33 cellular contexts compared by ENCODE assay signal in the genomic region with DNA sequence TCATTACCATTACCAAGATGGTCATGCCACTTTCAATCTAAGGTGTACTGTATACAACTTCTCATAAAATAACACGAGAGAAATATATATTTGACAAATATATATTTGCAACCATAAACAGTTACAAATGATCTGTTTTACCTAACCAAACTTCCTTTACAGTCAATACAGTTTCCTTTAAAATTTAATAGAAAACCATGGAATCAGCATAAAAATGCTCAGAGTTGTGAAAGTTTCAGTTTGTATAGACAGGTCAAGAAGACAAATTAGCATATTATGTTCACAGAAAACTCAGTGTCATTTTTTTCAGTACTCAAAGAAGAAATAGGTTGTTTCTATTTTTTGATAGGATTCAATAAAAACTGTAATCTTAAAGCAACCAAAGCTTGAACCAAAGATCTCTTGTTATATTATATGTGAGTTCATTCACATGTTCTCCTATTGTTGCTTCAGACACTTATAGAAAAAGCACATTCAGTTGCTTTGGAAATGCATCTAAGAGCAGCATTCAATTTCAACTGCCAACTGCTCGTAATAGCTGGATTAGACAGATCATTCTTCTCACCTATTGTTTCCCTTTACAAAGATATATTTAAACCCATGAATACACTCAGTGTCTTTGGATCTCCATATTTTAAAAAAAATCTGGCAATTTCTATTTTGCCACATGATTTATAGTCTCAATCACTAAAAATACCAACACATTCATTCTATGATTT. TPM values are rescaled to one million over a fixed set of nuclear protein-coding genes. Genes with fewer than 3 reads are reported as not detected.
DNase-seq lines count a peak whose midpoint lies in the region; ATAC-seq, FAIRE-seq and TF ChIP-seq lines count a peak whose summit lies in the region.
"Had no signal": no experiment of that assay in that cellular context is flagged by ENCODE, and none has a peak within 500 bp of the region (broad histone marks: within the 10 kb centered on the region; RNA-seq: fewer than 3 reads in every experiment).

No MANE protein-coding gene starts in this region.

- FAIRE-seq in keratinocyte (lab: Jason Lieb, UNC), result peak; percentile 5
- FAIRE-seq: H54, kidney had no signal

- H2AFZ ChIP-seq in keratinocyte (ENCODE audit: control insufficient read depth, low read length), result no peak overlapping the region
- H2AFZ ChIP-seq: parathyroid adenoma had no signal

- H3K27ac ChIP-seq in HEK293 (ENCODE audit: extremely low read depth, low read depth, low read length) (no peak overlapping the region), keratinocyte (ENCODE audit: control insufficient read depth, insufficient read depth, low read length) (no peak overlapping the region)
- H3K27ac ChIP-seq: parathyroid adenoma, SK-N-MC, testis had no signal

- TF ChIP-seq CTCF in HEK293 (tag by site-specific recombination; IDR thresholded peaks at IDR 0.05), result no peak
- TF ChIP-seq CTCF in keratinocyte (optimal IDR thresholded peaks at IDR 0.05 in 1 of 3, IDR thresholded peaks at IDR 0.05 in 1 of 3, conservative IDR thresholded peaks at IDR 0.05 in 1 of 3; ENCODE audit: extremely low read depth in 1 of 3, insufficient read depth in 2 of 3, low read length in 3 of 3), result no peak

- CTCF ChIA-PET in HEK293 (lab: Yijun Ruan, JAX), result no interaction called here

- H3K4me2 ChIP-seq in keratinocyte (ENCODE audit: control insufficient read depth, extremely low read depth, insufficient read depth, low read depth, low read length), result no peak overlapping the region

- H3K27me3 ChIP-seq in keratinocyte (ENCODE audit: control insufficient read depth, extremely low read depth, insufficient read depth, low read length), result no peaks in the 10 kb centered on the region
- H3K27me3 ChIP-seq: BE2C, testis had no signal

- H3K79me2 ChIP-seq in keratinocyte (ENCODE audit: control insufficient read depth, insufficient read depth, low read length), result peaks cover 61% of the 10 kb centered on the region

- H3K9me3 Mint-ChIP-seq in activated T-helper 1 cell treated with anti-CD3 and anti-CD28 coated beads, Interleukin-12 subunit alpha, Interleukin-12 subunit beta, Interleukin-2, Interleukin-4 antibody, amounts not matched to agents 30 ng/mL and 10 ng/mL and 1 ng/mL, durations not matched to agents 14 hours and 24 hours and 36 hours, result no peaks in the 10 kb centered on the region
- H3K9me3 Mint-ChIP-seq: activated naive CD8-positive, alpha-beta T cell treated with anti-CD3 and anti-CD28 coated beads, Interleukin-2, amount 50 U/mL, for 24 hours; CD8-positive, alpha-beta T cell; effector memory CD8-positive, alpha-beta T cell; T-helper 1 cell treated with Interleukin-12 subunit alpha and Interleukin-12 subunit beta and Interleukin-4 antibody, amounts not matched to agents 30 μg/mL and 1 μg/mL, for 36 hours had no signal

- H3K27ac Mint-ChIP-seq in activated T-helper 1 cell treated with anti-CD3 and anti-CD28 coated beads, Interleukin-12 subunit alpha, Interleukin-12 subunit beta, Interleukin-2, Interleukin-4 antibody, amounts not matched to agents 30 ng/mL and 10 ng/mL and 1 ng/mL, durations not matched to agents 14 hours and 24 hours and 36 hours, result no peak overlapping the region
- H3K27ac Mint-ChIP-seq: activated CD8-positive, alpha-beta memory T cell treated with anti-CD3 and anti-CD28 coated beads, Interleukin-2, amount 10 ng/mL, durations not matched to agents 7 days and 5 days; activated naive CD8-positive, alpha-beta T cell treated with anti-CD3 and anti-CD28 coated beads, Interleukin-2, amount 50 U/mL, for 24 hours; CD8-positive, alpha-beta T cell; effector memory CD8-positive, alpha-beta T cell; T-helper 1 cell treated with Interleukin-12 subunit alpha and Interleukin-12 subunit beta and Interleukin-4 antibody, amounts not matched to agents 30 μg/mL and 1 μg/mL, for 36 hours had no signal

- dilution Hi-C loops in keratinocyte (cut with MboI; ENCODE audit: extremely low pct_ligation_motif_present, low sequenced_read_pairs), result loop anchor here (10.0 kb wide), 1 partner anchor 290 kb away; a partner anchor contains a TSS

- no peak overlapping the region for H3K9ac ChIP-seq in keratinocyte (ENCODE audit: control insufficient read depth, extremely low read depth, insufficient read depth, low read length)
- H3K9ac ChIP-seq: parathyroid adenoma had no signal

- no peaks in the 10 kb centered on the region for H3K27me3 Mint-ChIP-seq in activated T-helper 1 cell treated with anti-CD3 and anti-CD28 coated beads, Interleukin-12 subunit alpha, Interleukin-12 subunit beta, Interleukin-2, Interleukin-4 antibody, amounts not matched to agents 30 ng/mL and 10 ng/mL and 1 ng/mL, durations not matched to agents 14 hours and 24 hours and 36 hours (ENCODE audit: insufficient read depth)
- H3K27me3 Mint-ChIP-seq: activated CD8-positive, alpha-beta memory T cell treated with anti-CD3 and anti-CD28 coated beads, Interleukin-2, amount 10 ng/mL, durations not matched to agents 7 days and 5 days; activated naive CD8-positive, alpha-beta T cell treated with anti-CD3 and anti-CD28 coated beads, Interleukin-2, amount 50 U/mL, for 24 hours; effector memory CD8-positive, alpha-beta T cell had no signal

- ATAC-seq in HG03045 (IDR thresholded peaks at IDR 0.05; ENCODE audit: unreplicated experiment), result no peak
- no peak for ATAC-seq in HG03175 (IDR thresholded peaks at IDR 0.05; ENCODE audit: unreplicated experiment)
- ATAC-seq: activated CD8-positive, alpha-beta memory T cell treated with anti-CD3 and anti-CD28 coated beads, Interleukin-2, amount 10 ng/mL, durations not matched to agents 7 days and 5 days; activated naive CD8-positive, alpha-beta T cell treated with anti-CD3 and anti-CD28 coated beads, Interleukin-2, amount 50 U/mL, for 24 hours; CD8-positive, alpha-beta T cell; effector memory CD8-positive, alpha-beta T cell had no signal

- DNase-seq in Ammon's horn (ENCODE audit: low spot score) (peak; percentile 4), RPMI8226 (peak; percentile 5), keratinocyte (ENCODE audit: low read depth, low spot score) (no peak), SHP77 treated with DMSO at 0.1 percent for 48 hours (lab: John Stamatoyannopoulos, UW) (no peak)
- DNase-seq in activated T-helper 1 cell treated with anti-CD3 and anti-CD28 coated beads, Interleukin-12 subunit alpha, Interleukin-12 subunit beta, Interleukin-2, Interleukin-4 antibody, amounts not matched to agents 30 ng/mL and 10 ng/mL and 1 ng/mL, durations not matched to agents 14 hours and 24 hours and 36 hours (ENCODE audit: low spot score), result no peak
- DNase-seq: ACHN; activated CD4-positive, alpha-beta T cell treated with anti-CD3 and anti-CD28 coated beads, Interleukin-2, amount 50 U/mL, for 4 hours; activated CD4-positive, CD25-positive, alpha-beta regulatory T cell; activated CD8-positive, alpha-beta memory T cell treated with anti-CD3 and anti-CD28 coated beads, Interleukin-2, amount 10 ng/mL, durations not matched to agents 7 days and 5 days; activated naive CD4-positive, alpha-beta T cell; activated naive CD8-positive, alpha-beta T cell treated with anti-CD3 and anti-CD28 coated beads, Interleukin-2, amount 50 U/mL, for 24 hours; activated T-cell treated with anti-CD3 and anti-CD28 coated beads, Interleukin-2, amount 50 U/mL, for 48 hours; BE2C; CD8-positive, alpha-beta T cell; cortex of kidney; DMS 273 treated with DMSO at 0.1 percent for 48 hours; effector memory CD8-positive, alpha-beta T cell; kidney; NCI-H226; NCI-H774; small intestine; stimulated activated naive CD4-positive, alpha-beta T cell; testis had no signal

- H3K4me3 ChIP-seq in HEK293 (ENCODE audit: low read depth, low read length), result no peak overlapping the region
- no peak overlapping the region for H3K4me3 ChIP-seq in keratinocyte (ENCODE audit: control insufficient read depth in 2 of 3, extremely low read depth in 1 of 3, insufficient read depth in 2 of 3, low read depth in 1 of 3, low read length in 3 of 3)
- H3K4me3 ChIP-seq: SK-N-MC, testis had no signal

- peaks cover 28% of the 10 kb centered on the region for H3K4me1 Mint-ChIP-seq in activated T-helper 1 cell treated with anti-CD3 and anti-CD28 coated beads, Interleukin-12 subunit alpha, Interleukin-12 subunit beta, Interleukin-2, Interleukin-4 antibody, amounts not matched to agents 30 ng/mL and 10 ng/mL and 1 ng/mL, durations not matched to agents 14 hours and 24 hours and 36 hours (ENCODE audit: low read depth)

- H3K4me3 Mint-ChIP-seq in activated T-helper 1 cell treated with anti-CD3 and anti-CD28 coated beads, Interleukin-12 subunit alpha, Interleukin-12 subunit beta, Interleukin-2, Interleukin-4 antibody, amounts not matched to agents 30 ng/mL and 10 ng/mL and 1 ng/mL, durations not matched to agents 14 hours and 24 hours and 36 hours, result no peak overlapping the region
- H3K4me3 Mint-ChIP-seq: activated CD8-positive, alpha-beta memory T cell treated with anti-CD3 and anti-CD28 coated beads, Interleukin-2, amount 10 ng/mL, durations not matched to agents 7 days and 5 days; activated naive CD8-positive, alpha-beta T cell treated with anti-CD3 and anti-CD28 coated beads, Interleukin-2, amount 50 U/mL, for 24 hours; CD8-positive, alpha-beta T cell; effector memory CD8-positive, alpha-beta T cell; T-helper 1 cell treated with Interleukin-12 subunit alpha and Interleukin-12 subunit beta and Interleukin-4 antibody, amounts not matched to agents 30 μg/mL and 1 μg/mL, for 36 hours had no signal

- H3K36me3 ChIP-seq in HEK293 (ENCODE audit: control insufficient read depth in 2 of 2, insufficient read depth in 1 of 2, low read length in 2 of 2) (no peaks in the 10 kb centered on the region; a peak in 1 of 3 replicates), keratinocyte (ENCODE audit: control insufficient read depth in 2 of 2, extremely low read depth in 1 of 2, insufficient read depth in 2 of 2, low read length in 2 of 2) (no peaks in the 10 kb centered on the region)
- H3K36me3 ChIP-seq: BE2C had no signal

- intact Hi-C loops in activated T-helper 1 cell treated with anti-CD3 and anti-CD28 coated beads, Interleukin-12 subunit alpha, Interleukin-12 subunit beta, Interleukin-2, Interleukin-4 antibody, amounts not matched to agents 30 ng/mL and 10 ng/mL and 1 ng/mL, durations not matched to agents 14 hours and 24 hours and 36 hours (cut with micrococcal nuclease), result loop anchor here (2.0 kb wide), 1 partner anchor 14 kb away; no protein-coding TSS in a partner anchor

- no peaks in the 10 kb centered on the region for H3K9me3 ChIP-seq in HEK293 (ENCODE audit: control insufficient read depth, insufficient read depth, low read depth, low read length)
- no peaks in the 10 kb centered on the region for H3K9me3 ChIP-seq in keratinocyte (ENCODE audit: control insufficient read depth, low read depth, low read length)
- H3K9me3 ChIP-seq: BE2C, testis had no signal

- no peaks in the 10 kb centered on the region for H4K20me1 ChIP-seq in keratinocyte (ENCODE audit: control insufficient read depth, extremely low read depth, insufficient read depth, low read length)

- no peaks in the 10 kb centered on the region for H3K9me1 ChIP-seq in keratinocyte (ENCODE audit: control insufficient read depth, extremely low read depth, insufficient read depth, low read length)

- POLR2A ChIA-PET in HEK293 (lab: Yijun Ruan, JAX), result no interaction called here

- H3K4me1 ChIP-seq in HEK293 (ENCODE audit: control insufficient read depth, insufficient read depth, low read length) (peaks cover 9% of the 10 kb centered on the region), keratinocyte (ENCODE audit: control insufficient read depth, extremely low read depth, insufficient read depth, low read length) (peaks cover 17% of the 10 kb centered on the region)
- H3K4me1 ChIP-seq: BE2C, parathyroid adenoma, testis had no signal

- peaks cover 14% of the 10 kb centered on the region for H3K36me3 Mint-ChIP-seq in activated T-helper 1 cell treated with anti-CD3 and anti-CD28 coated beads, Interleukin-12 subunit alpha, Interleukin-12 subunit beta, Interleukin-2, Interleukin-4 antibody, amounts not matched to agents 30 ng/mL and 10 ng/mL and 1 ng/mL, durations not matched to agents 14 hours and 24 hours and 36 hours (ENCODE audit: low read depth)

RNA-seq across cellular contexts. Expression of a gene that starts 15.1 kb away (rescaled TPM):
- polyA plus RNA-seq in keratinocyte, result 11.3 to 23.1 TPM (median 13.9 TPM) in 3 replicates
- 8.2 TPM for polyA plus RNA-seq in keratinocyte (2011; ENCODE audit: low read depth)
- polyA plus RNA-seq in keratinocyte (2011; cell fraction: cytosol; rRNA removed), result 14.4 and 18.0 TPM in 2 replicates
- polyA plus RNA-seq in keratinocyte (2011; cell fraction: nucleus; rRNA removed), result 23.1 and 25.8 TPM in 2 replicates
- 13.1 and 22.8 TPM in 2 replicates for polyA plus RNA-seq in keratinocyte (2012; ENCODE audit: low replicate concordance)
- 26.8 to 40.0 TPM (median 30.9 TPM) in 3 replicates for polyA minus RNA-seq in keratinocyte
- 18.8 TPM for polyA minus RNA-seq in keratinocyte (2011; cell fraction: cytosol; rRNA and poly(A)+ RNA removed)
- polyA minus RNA-seq in keratinocyte (2011; cell fraction: nucleus; rRNA and poly(A)+ RNA removed), result 35.5 and 69.9 TPM in 2 replicates
- 40.7 and 43.6 TPM in 2 replicates for total RNA-seq in activated T-helper 1 cell treated with anti-CD3 and anti-CD28 coated beads, Interleukin-12 subunit alpha, Interleukin-12 subunit beta, Interleukin-2, Interleukin-4 antibody, amounts not matched to agents 30 ng/mL and 10 ng/mL and 1 ng/mL, durations not matched to agents 14 hours and 24 hours and 36 hours

RNA-seq across cellular contexts. Expression of a gene that starts 26.5 kb away (rescaled TPM):
- polyA plus RNA-seq in keratinocyte, result 0.08 to 0.17 TPM (median 0.13 TPM) in 3 replicates
- polyA plus RNA-seq in keratinocyte (2011; ENCODE audit: low read depth), result 0.51 TPM
- 0.09 and 0.10 TPM in 2 replicates for polyA plus RNA-seq in keratinocyte (2011; cell fraction: cytosol; rRNA removed)
- polyA plus RNA-seq in keratinocyte (2011; cell fraction: nucleus; rRNA removed), result 0.28 and 0.33 TPM in 2 replicates
- 0.08 and 0.29 TPM in 2 replicates for polyA plus RNA-seq in keratinocyte (2012; ENCODE audit: low replicate concordance)
- polyA minus RNA-seq in keratinocyte, result not detected in 3 replicates
- polyA minus RNA-seq in keratinocyte (2011; cell fraction: cytosol; rRNA and poly(A)+ RNA removed), result not detected
- 0.74 and 1.2 TPM in 2 replicates for polyA minus RNA-seq in keratinocyte (2011; cell fraction: nucleus; rRNA and poly(A)+ RNA removed)
- 0.60 and 0.78 TPM in 2 replicates for total RNA-seq in activated T-helper 1 cell treated with anti-CD3 and anti-CD28 coated beads, Interleukin-12 subunit alpha, Interleukin-12 subunit beta, Interleukin-2, Interleukin-4 antibody, amounts not matched to agents 30 ng/mL and 10 ng/mL and 1 ng/mL, durations not matched to agents 14 hours and 24 hours and 36 hours
- total RNA-seq: cardiac septum, RPMI7951 had no signal
- polyA plus RNA-seq: liver had no signal

Comparison
In these comparisons a context has a peak if more than half of its experiments do, and no peak if none do; other contexts are left out.
1. DNase-seq: peak in Ammon's horn (single experiment) and RPMI8226 (single experiment); none in keratinocyte (single experiment), SHP77 treated with DMSO at 0.1 percent for 48 hours (single experiment) and activated T-helper 1 cell treated with anti-CD3 and anti-CD28 coated beads, Interleukin-12 subunit alpha, Interleukin-12 subunit beta, Interleukin-2, Interleukin-4 antibody, amounts not matched to agents 30 ng/mL and 10 ng/mL and 1 ng/mL, durations not matched to agents 14 hours and 24 hours and 36 hours (single experiment).